Comparison of ENCODE assay signal across 29 cellular contexts in the genomic region with DNA sequence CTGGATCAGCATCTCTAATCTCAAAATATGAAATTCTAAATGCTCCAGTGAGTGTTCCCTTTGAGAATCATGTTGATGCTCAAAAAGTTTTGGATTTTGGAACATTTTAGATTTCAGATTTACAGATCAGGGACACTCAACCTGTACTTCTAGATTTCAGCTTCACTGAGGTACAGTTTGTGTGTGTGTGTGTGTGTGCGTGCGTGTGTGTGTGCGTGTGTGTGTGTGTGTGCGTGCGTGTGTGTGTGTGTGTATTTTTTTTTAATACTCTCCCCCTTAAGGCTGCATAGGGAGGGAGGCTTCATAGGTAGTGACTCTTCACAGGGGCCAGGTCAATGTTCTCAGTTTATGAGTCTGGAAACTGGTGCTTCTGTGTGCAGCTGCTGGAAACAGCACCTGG.
"Had no signal": no experiment of that assay in that cellular context is flagged by ENCODE, and none has a peak within 500 bp of the region (broad histone marks: within the 10 kb centered on the region; RNA-seq: fewer than 3 reads in every experiment).

No MANE protein-coding gene starts in this region.

- DNase-seq: activated effector memory CD4-positive, alpha-beta T cell treated with anti-CD3 and anti-CD28 coated beads, Interleukin-2, amount 50 U/mL, for 16 hours; activated effector memory CD4-positive, alpha-beta T cell treated with Interleukin-2 at 50 U/mL for 16 hours; activated gamma-delta T cell; activated gamma-delta T cell treated with Interleukin-2 at 50 U/mL for 16 hours; activated naive CD4-positive, alpha-beta T cell; activated naive CD4-positive, alpha-beta T cell treated with anti-CD3 and anti-CD28 coated beads for 36 hours; activated naive CD4-positive, alpha-beta T cell treated with anti-CD3 and anti-CD28 coated beads, Interleukin-2, amount 10 ng/mL, durations not matched to agents 7 days and 5 days; activated naive CD4-positive, alpha-beta T cell treated with anti-CD3 and anti-CD28 coated beads, Interleukin-2, amount 50 U/mL, for 16 hours; activated naive CD4-positive, alpha-beta T cell treated with Interleukin-2 at 50 U/mL for 16 hours; activated naive CD8-positive, alpha-beta T cell treated with anti-CD3 and anti-CD28 coated beads for 36 hours; activated naive CD8-positive, alpha-beta T cell treated with anti-CD3 and anti-CD28 coated beads, Interleukin-2, amount 10 ng/mL, durations not matched to agents 7 days and 5 days; activated naive CD8-positive, alpha-beta T cell treated with anti-CD3 and anti-CD28 coated beads, Interleukin-2, amount 50 U/mL, for 24 hours; activated T-cell treated with anti-CD3 and anti-CD28 coated beads, Interleukin-2, amount 50 U/mL, for 24 hours; activated T-cell treated with anti-CD3 and anti-CD28 coated beads, Interleukin-2, amount 50 U/mL, for 4 hours; activated T-cell treated with anti-CD3 and anti-CD28 coated beads, Interleukin-2, amount 50 U/mL, for 48 hours; activated T-cell treated with anti-CD3 and anti-CD28 coated beads, Interleukin-2, amount 50 U/mL, for 72 hours; adrenal gland; amniotic stem cell; aorta; body of pancreas; brain microvascular endothelial cell; caudate nucleus; central memory CD4-positive, alpha-beta T cell; cerebellar nuclear complex had no signal

- H3K27ac ChIP-seq: brain microvascular endothelial cell, breast epithelium, cardiac muscle cell had no signal

- H3K9me3 ChIP-seq: adrenal gland, ascending aorta, body of pancreas, breast epithelium had no signal

- H3K36me3 ChIP-seq: adrenal gland, ascending aorta, brain microvascular endothelial cell, breast epithelium, cardiac muscle cell had no signal

- ATAC-seq: activated naive CD4-positive, alpha-beta T cell treated with anti-CD3 and anti-CD28 coated beads, Interleukin-2, amount 50 U/mL, for 72 hours; activated naive CD8-positive, alpha-beta T cell treated with anti-CD3 and anti-CD28 coated beads, Interleukin-2, amount 50 U/mL, for 24 hours; activated T-cell treated with anti-CD3 and anti-CD28 coated beads, Interleukin-2, amount 50 U/mL, for 4 hours; activated T-cell treated with anti-CD3 and anti-CD28 coated beads, Interleukin-2, amount 50 U/mL, for 72 hours; activated T-helper 17 cell treated with anti-CD3 and anti-CD28 coated beads, Interleukin-2, amount 50 U/mL, for 72 hours had no signal

- H3K27me3 ChIP-seq: adrenal gland, ascending aorta, body of pancreas, brain microvascular endothelial cell, breast epithelium, cardiac muscle cell had no signal

- H3K4me1 ChIP-seq: breast epithelium had no signal

- H3K4me3 ChIP-seq: adrenal gland, ascending aorta, body of pancreas, breast epithelium, cardiac muscle cell had no signal
